In the genomic region with DNA sequence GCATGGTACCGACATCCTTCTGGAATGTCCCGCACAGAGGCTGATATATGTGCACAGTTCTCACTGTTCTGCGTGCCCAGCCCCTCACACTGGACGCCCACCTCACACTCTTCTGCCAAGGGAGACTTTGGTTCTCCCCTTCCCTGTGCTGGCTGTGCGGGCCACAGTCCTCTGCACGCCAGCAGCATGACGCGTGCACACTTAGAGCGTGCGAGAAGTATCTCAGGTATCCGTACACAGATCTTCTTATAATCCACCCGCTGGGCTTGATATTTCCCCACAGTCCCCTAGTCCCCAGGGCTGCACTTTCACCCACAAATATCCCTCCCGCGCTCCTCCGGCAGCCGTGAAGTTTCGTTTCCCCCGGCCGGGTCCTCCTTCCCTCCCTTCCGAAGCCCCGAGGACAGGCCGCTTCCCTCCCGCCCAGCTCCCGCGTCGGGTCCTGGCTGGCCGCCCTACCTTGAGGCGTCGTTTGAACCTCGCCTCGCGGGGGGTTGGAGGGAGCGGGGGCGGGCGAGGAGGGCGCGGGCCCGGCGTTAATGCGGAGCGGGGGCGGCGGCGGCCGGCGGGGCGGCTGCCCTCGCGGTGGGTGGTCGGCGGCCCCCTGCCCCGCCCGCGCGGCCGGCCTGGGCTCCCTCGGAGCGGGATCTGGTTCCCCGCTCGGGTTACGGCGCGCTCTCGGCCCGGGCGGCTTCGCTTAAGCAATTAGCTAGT, we compare ENCODE assay signal across 12 cellular contexts. TPM values are rescaled to one million over a fixed set of nuclear protein-coding genes. Genes with fewer than 3 reads are reported as not detected.
DNase-seq lines count a peak whose midpoint lies in the region; ATAC-seq and TF ChIP-seq lines count a peak whose summit lies in the region.
"Had no signal": no experiment of that assay in that cellular context is flagged by ENCODE, and none has a peak within 500 bp of the region (broad histone marks: within the 10 kb centered on the region; RNA-seq: fewer than 3 reads in every experiment).

No MANE protein-coding gene starts in this region.

- H4K91ac ChIP-seq in H9 (ENCODE audit: insufficient read length, low read depth, low read length): no peak overlapping the region

- H3K36me3 ChIP-seq in ACC112 (ENCODE audit: insufficient read depth, low read length): no peaks in the 10 kb centered on the region
- H3K36me3 ChIP-seq in duodenal mucosa (ENCODE audit: control insufficient read depth in 1 of 2, insufficient read depth in 2 of 2, low read length in 2 of 2): no peaks in the 10 kb centered on the region
- no peaks in the 10 kb centered on the region for H3K36me3 ChIP-seq in tibial nerve
- H3K36me3 ChIP-seq: spleen had no signal

- H3K4ac ChIP-seq in H9 (ENCODE audit: low read depth, low read length): no peak overlapping the region

- peak; percentile 52 for DNase-seq in H9
- no peak for DNase-seq in naive thymus-derived CD8-positive, alpha-beta T cell
- DNase-seq in cerebellum (ENCODE audit: low spot score): no peak
- DNase-seq in tibial nerve (ENCODE audit: low spot score in 2 of 2): no peak
- DNase-seq: aorta, NCI-H2171 treated with DMSO at 0.1 percent for 48 hours, spleen had no signal

- peaks cover 2 to 22% of the 10 kb centered on the region in 2 experiments; a peak in 4 of 5 replicates for H3K9me3 Mint-ChIP-seq in H9
- no peaks in the 10 kb centered on the region for H3K9me3 Mint-ChIP-seq in naive thymus-derived CD8-positive, alpha-beta T cell

- no peaks in the 10 kb centered on the region for H3K79me1 ChIP-seq in H9 (ENCODE audit: insufficient read depth, low read depth, low read length, poor library complexity, severe bottlenecking)

- H3K4me2 ChIP-seq in H9 (ENCODE audit: insufficient read depth, insufficient read length, low read length): no peak overlapping the region

- H2AFZ ChIP-seq in ACC112 (ENCODE audit: low read length, unreplicated experiment): no peak overlapping the region
- H2AFZ ChIP-seq in H9 (ENCODE audit: low read length): no peak overlapping the region

- no peak for ATAC-seq in naive thymus-derived CD8-positive, alpha-beta T cell
- ATAC-seq in GM21447 (IDR thresholded peaks at IDR 0.05; ENCODE audit: unreplicated experiment) (no peak), HG03159 (IDR thresholded peaks at IDR 0.05; ENCODE audit: unreplicated experiment) (no peak)
- ATAC-seq: Right ventricle myocardium inferior had no signal

- no peak overlapping the region for H2BK5ac ChIP-seq in H9 (ENCODE audit: insufficient read length, low read length)

- TF ChIP-seq EP300 in tibial nerve (IDR thresholded peaks at IDR 0.05): no peak

- H2BK20ac ChIP-seq in H9 (ENCODE audit: low read depth, low read length, poor library complexity, severe bottlenecking): no peak overlapping the region

- no peaks in the 10 kb centered on the region for H3K9me3 ChIP-seq in H9 (ENCODE audit: control insufficient read depth, low read depth, low read length)
- H3K9me3 ChIP-seq in duodenal mucosa (ENCODE audit: control insufficient read depth in 1 of 2, low read length in 2 of 2): no peaks in the 10 kb centered on the region
- H3K9me3 ChIP-seq in tibial nerve: no peaks in the 10 kb centered on the region
- H3K9me3 ChIP-seq: spleen had no signal

- TF ChIP-seq CTCF in H9 (conservative IDR thresholded peaks at IDR 0.05) (no peak), tibial nerve (IDR thresholded peaks at IDR 0.05) (no peak)

- peak overlapping the region in 1 of 2 experiments; percentile 70; a peak in 3 of 5 replicates for H3K4me3 Mint-ChIP-seq in H9
- peak overlapping the region in 9 of 10 donors; percentile 7 to 60 (median 40) for H3K4me3 Mint-ChIP-seq in naive thymus-derived CD8-positive, alpha-beta T cell

- H3K56ac ChIP-seq in H9 (ENCODE audit: insufficient read length, low read depth, low read length): no peak overlapping the region

- no peak overlapping the region for H3K18ac ChIP-seq in H9 (ENCODE audit: insufficient read length, low read depth, low read length)

- no peak overlapping the region for H4K5ac ChIP-seq in H9 (ENCODE audit: insufficient read length, low read depth, low read length)

- H3K27ac ChIP-seq in ACC112 (ENCODE audit: low read depth, low read length) (no peak overlapping the region), H9 (ENCODE audit: insufficient read length, low read depth, low read length) (no peak overlapping the region), duodenal mucosa (ENCODE audit: low read depth, low read length) (no peak overlapping the region), tibial nerve (no peak overlapping the region)
- H3K27ac ChIP-seq: spleen had no signal

- no peak overlapping the region for H3K23ac ChIP-seq in H9 (ENCODE audit: insufficient read length, low read depth, low read length)

- H2BK15ac ChIP-seq in H9 (ENCODE audit: low read depth, low read length): no peak overlapping the region

- peaks cover 99% of the 10 kb centered on the region for H3K27me3 Mint-ChIP-seq in H9 (ENCODE audit: low read depth)
- H3K27me3 Mint-ChIP-seq in naive thymus-derived CD8-positive, alpha-beta T cell: peaks cover 47 to 87% (median 69%) of the 10 kb centered on the region in 5 donors

- H3K36me3 Mint-ChIP-seq in H9 (ENCODE audit: insufficient read depth in 1 of 3, low read depth in 3 of 3): 0 out of 7 replicates have a peak, but pooled peaks cover 0 to 2% (median 0%) of the 10 kb centered on the region in 3 experiments
- H3K36me3 Mint-ChIP-seq in naive thymus-derived CD8-positive, alpha-beta T cell: peaks cover 0 to 2% (median 0%) of the 10 kb centered on the region in 3 donors

- H2BK120ac ChIP-seq in H9 (ENCODE audit: low read depth, low read length, poor library complexity, severe bottlenecking): no peak overlapping the region

- H3K9ac ChIP-seq in H9 (ENCODE audit: extremely low read depth, insufficient read length, low read length) (no peak overlapping the region), duodenal mucosa (ENCODE audit: low read depth in 1 of 2, low read length in 2 of 2) (peak overlapping the region; percentile 29 to 38)

- no peaks in the 10 kb centered on the region for H4K20me1 ChIP-seq in H9 (ENCODE audit: control insufficient read depth, insufficient read depth, insufficient read length)

- H3K4me1 ChIP-seq in ACC112 (ENCODE audit: control insufficient read depth, insufficient read depth, low read length, unreplicated experiment) (no peaks in the 10 kb centered on the region), H9 (ENCODE audit: insufficient read depth, low read length) (peaks cover 3% of the 10 kb centered on the region; the same call in 1 of the 2 replicates), duodenal mucosa (ENCODE audit: control insufficient read depth in 1 of 2, insufficient read depth in 2 of 2, low read length in 2 of 2) (peaks cover 0 to 16% of the 10 kb centered on the region in 2 donors), tibial nerve (peaks cover 0 to 65% (median 29%) of the 10 kb centered on the region in 4 donors)

- H3K27ac Mint-ChIP-seq in H9: no peak overlapping the region
- H3K27ac Mint-ChIP-seq in naive thymus-derived CD8-positive, alpha-beta T cell: peak overlapping the region in 1 of 10 donors; percentile 53

- no peak overlapping the region for H4K8ac ChIP-seq in H9 (replicated peaks; ENCODE audit: insufficient read length, low read depth, low read length)

- no peak for TF ChIP-seq POLR2A in tibial nerve (IDR thresholded peaks at IDR 0.05)

- no peaks in the 10 kb centered on the region for H3K79me2 ChIP-seq in ACC112 (ENCODE audit: control insufficient read depth, insufficient read depth, low read length, unreplicated experiment)
- H3K79me2 ChIP-seq in H9 (ENCODE audit: insufficient read depth, low read length): no peaks in the 10 kb centered on the region

- H2AK5ac ChIP-seq in H9 (ENCODE audit: insufficient read length, low read length): no peak overlapping the region

- POLR2A ChIA-PET in naive thymus-derived CD8-positive, alpha-beta T cell (lab: Charles Lee): no interaction called here

- no peak overlapping the region for H3T11ph ChIP-seq in H9 (ENCODE audit: low read length)

- peak overlapping the region; percentile 51 for H3K4me3 ChIP-seq in ACC112 (ENCODE audit: low read depth, low read length)
- H3K4me3 ChIP-seq in duodenal mucosa (ENCODE audit: low read depth in 1 of 2, low read length in 2 of 2): peak overlapping the region; percentile 34 to 43
- peak overlapping the region in 1 of 4 donors; percentile 19 for H3K4me3 ChIP-seq in tibial nerve

- peaks cover 18 to 46% of the 10 kb centered on the region in 2 experiments for H3K4me1 Mint-ChIP-seq in H9
- peaks cover 12 to 34% (median 25%) of the 10 kb centered on the region in 4 donors for H3K4me1 Mint-ChIP-seq in naive thymus-derived CD8-positive, alpha-beta T cell

- peaks cover 8% of the 10 kb centered on the region for H3K23me2 ChIP-seq in H9 (ENCODE audit: insufficient read length, low read depth, low read length, poor library complexity, severe bottlenecking)

- peaks cover 97% of the 10 kb centered on the region for H3K27me3 ChIP-seq in ACC112 (ENCODE audit: insufficient read depth, low read length)
- H3K27me3 ChIP-seq in H9 (ENCODE audit: insufficient read depth, low read length): peaks cover 95% of the 10 kb centered on the region
- peaks cover 74 to 82% of the 10 kb centered on the region in 2 donors for H3K27me3 ChIP-seq in duodenal mucosa (ENCODE audit: control insufficient read depth in 1 of 2, insufficient read depth in 2 of 2, low read length in 2 of 2)
- H3K27me3 ChIP-seq in tibial nerve: peaks cover 8 to 98% of the 10 kb centered on the region in 2 donors

- no peak overlapping the region for H2BK12ac ChIP-seq in H9 (ENCODE audit: insufficient read length, low read depth, low read length)

- WGBS in H9 (ENCODE audit: extremely low coverage, insufficient read length, low lambda C conversion rate): no CpG with 5 or more reads among the region's 67 CpGs
- 2% methylated on average over 29 to 31 of the region's 67 CpGs for WGBS in tibial nerve, 2 donors

- no peak overlapping the region for H3K14ac ChIP-seq in H9 (ENCODE audit: insufficient read depth, low read length)

RNA-seq across cellular contexts. Expression of a gene that starts 5.0 kb away (rescaled TPM):
- not detected in 2 replicates for total RNA-seq in H9 (2021)
- not detected for total RNA-seq in naive thymus-derived CD8-positive, alpha-beta T cell
- not detected for polyA plus RNA-seq in naive thymus-derived CD8-positive, alpha-beta T cell
- total RNA-seq in cerebellum: 1.2 TPM
- under 1 TPM in 1 of 4 donors, not detected in 3; 0.21 TPM for total RNA-seq in tibial nerve

RNA-seq across cellular contexts. Expression of a gene that starts 49.7 kb away (rescaled TPM):
- 3.4 and 4.7 TPM in 2 replicates for total RNA-seq in H9 (2021)
- total RNA-seq in naive thymus-derived CD8-positive, alpha-beta T cell: 10 to 100 TPM; 37.9 to 41.6 TPM
- polyA plus RNA-seq in naive thymus-derived CD8-positive, alpha-beta T cell: 10 to 100 TPM in 2 of 3 donors, 1 to 10 TPM in 1; 9.8 to 19.0 (median 16.1) TPM
- total RNA-seq in cerebellum: 26.4 TPM
- 10 to 100 TPM; 22.7 to 40.8 (median 25.4) TPM for total RNA-seq in tibial nerve
